In genomic region chr16:2531371-2531695, GRCh38 we compare ENCODE assay signal across 8 cellular contexts. TPM values are rescaled to one million over a fixed set of nuclear protein-coding genes. Genes with fewer than 3 reads are reported as not detected.
DNase-seq lines count a peak whose midpoint lies in the region; ATAC-seq and TF ChIP-seq lines count a peak whose summit lies in the region.

A gene with protein sequence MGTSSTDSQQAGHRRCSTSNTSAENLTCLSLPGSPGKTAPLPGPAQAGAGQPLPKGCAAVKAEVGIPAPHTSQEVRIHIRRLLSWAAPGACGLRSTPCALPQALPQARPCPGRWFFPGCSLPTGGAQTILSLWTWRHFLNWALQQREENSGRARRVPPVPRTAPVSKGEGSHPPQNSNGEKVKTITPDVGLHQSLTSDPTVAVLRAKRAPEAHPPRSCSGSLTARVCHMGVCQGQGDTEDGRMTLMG (minus strand): TSS chr16:2531408. CDS start chr16:2531073, 335 bp downstream.

- H3K4me3 Mint-ChIP-seq in MCF 10A (ENCODE audit: unreplicated experiment) (peak within 1 kb of the TSS; percentile 98), mesothelial cell of epicardium (peak within 1 kb of the TSS; percentile 91)

- BruUV-seq in MCF 10A (replicated peaks; lab: Mats Ljungman, UMichigan) = no TSS peak

- H3K4me1 Mint-ChIP-seq in MCF 10A (ENCODE audit: insufficient read depth, unreplicated experiment) = peaks cover 14% of the 10 kb centered on the region
- H3K4me1 Mint-ChIP-seq in mesothelial cell of epicardium = peaks cover 12% of the 10 kb centered on the region

- CTCF ChIA-PET in MCF 10A (lab: Yijun Ruan, JAX) = interaction anchor here (0.6 kb wide), 1 partner anchor 11 kb away, joined by 4 read pairs; the partner anchor contains the start of gene AMDHD2

- intact Hi-C loops in MCF 10A (cut with micrococcal nuclease) (no loop called here), posterior cingulate gyrus (cut with DNase I) (no loop called here)

- H3K27me3 Mint-ChIP-seq in MCF 10A (ENCODE audit: insufficient read depth, unreplicated experiment) = no peaks in the 10 kb centered on the region
- no peaks in the 10 kb centered on the region for H3K27me3 Mint-ChIP-seq in mesothelial cell of epicardium (ENCODE audit: low read depth)

- peak within 1 kb of the TSS; percentile 100 for H3K27ac Mint-ChIP-seq in MCF 10A (ENCODE audit: low read depth, unreplicated experiment)
- H3K27ac Mint-ChIP-seq in mesothelial cell of epicardium = peak within 1 kb of the TSS; percentile 99

- TF ChIP-seq CTCF in AG10803 (conservative IDR thresholded peaks at IDR 0.05; ENCODE audit: low read length) (no peak), MCF 10A (IDR thresholded peaks at IDR 0.05; ENCODE audit: unreplicated experiment) (no peak), mesothelial cell of epicardium (IDR thresholded peaks at IDR 0.05; ENCODE audit: unreplicated experiment) (no peak)

- POLR2A ChIA-PET in MCF 10A (lab: Yijun Ruan, JAX) = interaction anchor here (0.6 to 3.8 kb wide), 7 partner anchors 9 to 523 kb away, joined by 3 to 62 read pairs (median 5); partner anchors contain the start of genes AMDHD2, ATP6V0C and TRAF7

- H3K36me3 Mint-ChIP-seq in MCF 10A (ENCODE audit: insufficient read depth, unreplicated experiment) (peaks cover 11% of the 10 kb centered on the region), mesothelial cell of epicardium (peaks cover 4% of the 10 kb centered on the region)

- ATAC-seq in HG03135 (IDR thresholded peaks at IDR 0.05; ENCODE audit: unreplicated experiment) (peak; percentile 8), HG02852 (IDR thresholded peaks at IDR 0.05; ENCODE audit: unreplicated experiment) (no peak)

- H3K4me3 ChIP-seq in AG10803 (ENCODE audit: low read length) = peak within 1 kb of the TSS; percentile 76

- DNase-seq in AG10803 (ENCODE audit: low read depth) (no peak), MCF 10A (ENCODE audit: unreplicated experiment) (no peak), mesothelial cell of epicardium (ENCODE audit: low spot score in 2 of 2, unreplicated experiment in 2 of 2) (no peak), NCI-H2081 treated with DMSO at 0.1 percent for 48 hours (lab: John Stamatoyannopoulos, UW) (no peak), posterior cingulate gyrus (no peak), NOMO-1 (lab: John Stamatoyannopoulos, UW; ENCODE audit: unreplicated experiment in 2 of 2) (no peak)

- no peaks in the 10 kb centered on the region for H3K9me3 Mint-ChIP-seq in MCF 10A (ENCODE audit: unreplicated experiment)
- H3K9me3 Mint-ChIP-seq in mesothelial cell of epicardium = no peaks in the 10 kb centered on the region

RNA-seq across cellular contexts. Expression of the gene that starts here (rescaled TPM):
- total RNA-seq in MCF 10A (2022) = not detected in 2 replicates
- 0.75 to 1.7 TPM (median 1.1 TPM) in 3 replicates for total RNA-seq in mesothelial cell of epicardium
